Comparison of ENCODE assay signal across 13 cellular contexts in genomic region chr2:197996583-197996982, GRCh38.
"Had no signal": no experiment of that assay in that cellular context is flagged by ENCODE, and none has a peak within 500 bp of the region (broad histone marks: within the 10 kb centered on the region; RNA-seq: fewer than 3 reads in every experiment).

No MANE protein-coding gene starts in this region.

- H3K9me3 ChIP-seq: heart left ventricle, ovary, prostate gland, spleen, testis had no signal

- H3K4me3 ChIP-seq: heart left ventricle, ovary, prostate gland, spleen, testis had no signal

- H3K4me1 ChIP-seq: prostate gland, testis had no signal

- ATAC-seq: activated T-helper 17 cell treated with anti-CD3 and anti-CD28 coated beads, Interleukin-2, amount 50 U/mL, for 72 hours; effector memory CD8-positive, alpha-beta T cell; natural killer cell; WTC11 had no signal

- H3K27ac ChIP-seq: heart left ventricle, ovary, prostate gland, spleen, testis had no signal

- H3K27me3 ChIP-seq: heart left ventricle, ovary, spleen, testis had no signal

- DNase-seq: activated naive CD8-positive, alpha-beta T cell treated with anti-CD3 and anti-CD28 coated beads for 36 hours; activated T-cell treated with anti-CD3 and anti-CD28 coated beads, Interleukin-2, amount 50 U/mL, for 1 hour; effector memory CD8-positive, alpha-beta T cell; natural killer cell; ovary; spleen; stimulated activated CD4-positive, alpha-beta T cell treated with anti-CD3 and anti-CD28 coated beads, Interleukin-4, amount 100 ng/mL, for 1 hour; SW 1271; testis had no signal

- H3K36me3 ChIP-seq: heart left ventricle, ovary, prostate gland, spleen had no signal
